ENCODE assay signal across 8 cellular contexts in genomic region chr10:79069325-79070090, GRCh38. TPM values are rescaled to one million over a fixed set of nuclear protein-coding genes. Genes with fewer than 3 reads are reported as not detected.
DNase-seq lines count a peak whose midpoint lies in the region; ATAC-seq and TF ChIP-seq lines count a peak whose summit lies in the region.

No MANE protein-coding gene starts in this region.

- intact Hi-C loops in right cardiac atrium (cut with DNase I) = loop anchor here (5.0 to 10.0 kb wide), 12 partner anchors 55 to 645 kb away; no protein-coding TSS in a partner anchor
- intact Hi-C loops in sciatic nerve (cut with DNase I) = loop anchor here (5.0 to 10.0 kb wide), 2 partner anchors 125 to 767 kb away; no protein-coding TSS in a partner anchor

- H3K4me3 ChIP-seq in Peyer's patch = peak overlapping the region; percentile 76 to 98 (median 83)
- H3K4me3 ChIP-seq in right cardiac atrium (ENCODE audit: low read length) = peak overlapping the region; percentile 77

- no peaks in the 10 kb centered on the region for H3K36me3 ChIP-seq in Peyer's patch

- H3K9me3 ChIP-seq in Peyer's patch = no peaks in the 10 kb centered on the region
- H3K9me3 ChIP-seq in right cardiac atrium (ENCODE audit: control insufficient read depth, low read length) = no peaks in the 10 kb centered on the region

- no peaks in the 10 kb centered on the region for H3K27me3 ChIP-seq in Peyer's patch
- H3K27me3 ChIP-seq in right cardiac atrium (ENCODE audit: control insufficient read depth, insufficient read depth) = no peaks in the 10 kb centered on the region

- H3K4me1 ChIP-seq in Peyer's patch (peaks cover 5 to 48% (median 19%) of the 10 kb centered on the region in 4 donors), right cardiac atrium (ENCODE audit: control insufficient read depth, insufficient read depth, low read length) (peaks cover 21% of the 10 kb centered on the region)

- under 1% methylated on average over 78 of the region's 78 CpGs for WGBS in right cardiac atrium

- peak; percentile 11 for ATAC-seq in HG02938 (IDR thresholded peaks at IDR 0.05; ENCODE audit: unreplicated experiment)
- ATAC-seq in right cardiac atrium = peak; percentile 1 to 2
- ATAC-seq in sciatic nerve = no peak

- DNase-seq in NCI-H1092 treated with DMSO at 0.1 percent for 48 hours (lab: John Stamatoyannopoulos, UW) (peak; percentile 31), NCI-H1092 (lab: John Stamatoyannopoulos, UW) (no peak), Peyer's patch (peak; percentile 44 to 75 (median 74)), amniotic stem cell (lab: John Stamatoyannopoulos, UW) (peak; percentile 7), right cardiac atrium (peak; percentile 59 to 85 (median 82)), sciatic nerve (ENCODE audit: low spot score) (peak; percentile 75), NCI-H774 (lab: John Stamatoyannopoulos, UW) (no peak)

- TF ChIP-seq CTCF in Peyer's patch (IDR thresholded peaks at IDR 0.05) = no peak

- TF ChIP-seq POLR2A in Peyer's patch (IDR thresholded peaks at IDR 0.05) = no peak

- H3K27ac ChIP-seq in Peyer's patch = peak overlapping the region; percentile 82 to 100 (median 96)
- H3K27ac ChIP-seq in right cardiac atrium (ENCODE audit: low read length) = peak overlapping the region; percentile 95

RNA-seq across cellular contexts. Expression of gene ZMIZ1, which starts 0.7 kb away (rescaled TPM):
- 10 to 100 TPM; 40.4 to 86.7 (median 73.2) TPM for total RNA-seq in Peyer's patch
- total RNA-seq in right cardiac atrium = 10 to 100 TPM; 67.4 to 83.1 (median 72.9) TPM
- 38.0 TPM for polyA plus RNA-seq in right cardiac atrium
- 96.7 TPM for total RNA-seq in sciatic nerve

Comparison
In these comparisons a context has a peak if more than half of its experiments do, and no peak if none do; other contexts are left out.
1. DNase-seq: peak in NCI-H1092 treated with DMSO at 0.1 percent for 48 hours (single experiment), Peyer's patch (3 of 3), amniotic stem cell (single experiment), right cardiac atrium (3 of 3) and sciatic nerve (single experiment); none in NCI-H1092 (single experiment) and NCI-H774 (single experiment).